ENCODE assay signal across 21 cellular contexts in the genomic region with DNA sequence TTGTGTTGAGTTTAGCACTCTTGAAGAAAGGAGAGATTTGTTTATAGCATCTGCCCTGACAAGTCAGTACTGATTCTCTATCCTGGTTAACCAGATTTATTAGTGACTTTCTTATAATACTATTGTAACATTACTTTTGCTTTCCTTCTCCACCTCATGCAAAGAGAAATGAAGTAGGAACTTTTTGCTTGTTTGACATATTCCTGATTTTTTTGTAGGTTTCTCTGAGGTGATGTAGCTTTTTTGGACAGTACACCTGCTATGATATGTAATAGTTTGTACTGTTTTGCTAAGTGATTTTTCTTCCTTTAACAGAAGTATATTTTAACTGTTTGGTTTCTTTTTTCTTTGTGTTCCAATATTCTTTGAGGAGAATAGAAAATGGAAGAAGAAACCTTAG.
"Had no signal": no experiment of that assay in that cellular context is flagged by ENCODE, and none has a peak within 500 bp of the region (broad histone marks: within the 10 kb centered on the region; RNA-seq: fewer than 3 reads in every experiment).

No MANE protein-coding gene starts in this region.

- H3K4me1 ChIP-seq: lower lobe of right lung, suprapubic skin, vagina had no signal

- H3K27me3 Mint-ChIP-seq: memory B cell; natural killer cell treated with Interleukin-12 subunit alpha and Interleukin-12 subunit beta and Interleukin-15 and Interleukin-18, amount 100 ng/mL, for 72 hours; progenitor cell of endocrine pancreas had no signal

- H3K36me3 ChIP-seq: left ventricle myocardium inferior, lower lobe of right lung, neural progenitor cell, pancreas, suprapubic skin, thyroid gland, upper lobe of left lung had no signal

- H3K27ac Mint-ChIP-seq: mesothelial cell of epicardium; natural killer cell treated with Interleukin-12 subunit alpha and Interleukin-12 subunit beta and Interleukin-15 and Interleukin-18, amount 100 ng/mL, for 72 hours; neural progenitor cell; progenitor cell of endocrine pancreas had no signal

- H3K9me3 ChIP-seq: left ventricle myocardium inferior, lower lobe of right lung, suprapubic skin, thyroid gland, upper lobe of left lung, vagina had no signal

- H3K4me3 Mint-ChIP-seq: memory B cell; mesothelial cell of epicardium; natural killer cell treated with Interleukin-12 subunit alpha and Interleukin-12 subunit beta and Interleukin-15 and Interleukin-18, amount 100 ng/mL, for 72 hours; neural progenitor cell had no signal

- H3K4me1 Mint-ChIP-seq: mesothelial cell of epicardium had no signal

- H3K36me3 Mint-ChIP-seq: natural killer cell treated with Interleukin-12 subunit alpha and Interleukin-12 subunit beta and Interleukin-15 and Interleukin-18, amount 100 ng/mL, for 72 hours had no signal

- ATAC-seq: lower lobe of right lung; natural killer cell treated with Interleukin-12 subunit alpha and Interleukin-12 subunit beta and Interleukin-15 and Interleukin-18, amount 100 ng/mL, for 72 hours; pancreas; right cardiac atrium; stimulated activated naive CD8-positive, alpha-beta T cell treated with anti-CD3 and anti-CD28 coated beads, Interleukin-15, Interleukin-2, amounts not matched to agents 100 U/mL and 50 U/mL, for 24 hours had no signal

- H3K4me3 ChIP-seq: dorsolateral prefrontal cortex, left ventricle myocardium inferior, lower lobe of right lung, neural progenitor cell, pancreas, suprapubic skin, thyroid gland, upper lobe of left lung, vagina had no signal

- H3K9ac ChIP-seq: neural progenitor cell had no signal

- H2AFZ ChIP-seq: neural progenitor cell had no signal

- H3K27ac ChIP-seq: dorsolateral prefrontal cortex, left ventricle myocardium inferior, lower lobe of right lung, neural progenitor cell, pancreas, suprapubic skin, thyroid gland, upper lobe of left lung, vagina had no signal

- H3K27me3 ChIP-seq: dorsolateral prefrontal cortex, neural progenitor cell, pancreas, suprapubic skin, thyroid gland, upper lobe of left lung, vagina had no signal

- DNase-seq: cortex of kidney; dorsolateral prefrontal cortex; effector CD8-positive, alpha-beta T cell; islet precursor cell; left ventricle myocardium inferior; lower lobe of right lung; nucleus accumbens; pancreas; right cardiac atrium; small intestine; stimulated activated CD4-positive, alpha-beta T cell treated with anti-CD3 and anti-CD28 coated beads, Interleukin-2, amount 100 ng/mL, for 48 hours; stimulated activated naive CD8-positive, alpha-beta T cell treated with anti-CD3 and anti-CD28 coated beads, Interleukin-15, Interleukin-2, amounts not matched to agents 100 U/mL and 50 U/mL, for 24 hours; thyroid gland; upper lobe of left lung had no signal

- H3K9me3 Mint-ChIP-seq: mesothelial cell of epicardium; natural killer cell treated with Interleukin-12 subunit alpha and Interleukin-12 subunit beta and Interleukin-15 and Interleukin-18, amount 100 ng/mL, for 72 hours had no signal
